ENCODE assay signal across 1 cellular context in the genomic region with DNA sequence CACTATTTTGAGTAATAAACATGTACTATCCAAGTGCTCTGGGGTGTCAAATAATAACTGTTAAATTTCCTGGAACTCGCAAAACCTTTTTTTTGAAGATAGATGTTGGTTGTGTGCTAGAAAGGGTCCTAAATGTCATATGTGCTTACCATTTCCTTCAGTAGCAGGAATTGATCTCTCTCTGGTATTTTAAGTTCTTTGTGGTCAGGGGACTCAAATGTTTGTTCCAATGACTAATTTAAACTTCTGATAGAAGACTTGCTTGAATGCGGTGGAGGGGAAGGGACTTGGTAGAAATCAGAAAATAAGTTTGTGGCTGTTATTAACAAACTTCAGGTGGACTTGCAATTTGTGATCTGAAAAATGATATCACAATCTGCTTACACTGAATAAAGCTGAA.
A peak's percentile ranks its signal among the peaks of the same experiment; 100 is the strongest.
TF ChIP-seq lines count a peak whose summit lies in the region.

No MANE protein-coding gene starts in this region.

TF ChIP-seq in GM12878, 131 proteins besides CTCF, POLR2A, EP300 and RAD21:
- TF ChIP-seq RUNX3 (IDR thresholded peaks at IDR 0.05; ENCODE audit: low read length) = peak; percentile 35; the same call in 1 of the 2 replicates
- TF ChIP-seq, protein P1, sequence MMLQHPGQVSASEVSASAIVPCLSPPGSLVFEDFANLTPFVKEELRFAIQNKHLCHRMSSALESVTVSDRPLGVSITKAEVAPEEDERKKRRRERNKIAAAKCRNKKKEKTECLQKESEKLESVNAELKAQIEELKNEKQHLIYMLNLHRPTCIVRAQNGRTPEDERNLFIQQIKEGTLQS (IDR thresholded peaks at IDR 0.05; ENCODE audit: borderline replicate concordance, extremely low read depth, low read depth, low read length) = no peak
